10 cellular contexts compared by ENCODE assay signal in genomic region chr18:22467760-22468553, GRCh38. TPM values are rescaled to one million over a fixed set of nuclear protein-coding genes. Genes with fewer than 3 reads are reported as not detected.
A peak's percentile ranks its signal among the peaks of the same experiment; 100 is the strongest.
DNase-seq lines count a peak whose midpoint lies in the region; ATAC-seq and TF ChIP-seq lines count a peak whose summit lies in the region.
"Had no signal": no experiment of that assay in that cellular context is flagged by ENCODE, and none has a peak within 500 bp of the region (broad histone marks: within the 10 kb centered on the region; RNA-seq: fewer than 3 reads in every experiment).

No MANE protein-coding gene starts in this region.

- H3K9me2 ChIP-seq in PC-9 (ENCODE audit: insufficient read depth) = no peaks in the 10 kb centered on the region

- peak overlapping the region; percentile 100 for H3K27ac ChIP-seq in PC-9

- no peak overlapping the region for H3K4me3 ChIP-seq in PC-9
- no peak overlapping the region for H3K4me3 ChIP-seq in epithelial cell of proximal tubule (ENCODE audit: low read depth, low read length)

- peak overlapping the region; percentile 79 for H2AFZ ChIP-seq in PC-9

- no peaks in the 10 kb centered on the region for H3K79me2 ChIP-seq in PC-9 (ENCODE audit: low read depth)

- H3K4me3 Mint-ChIP-seq in natural killer cell treated with Interleukin-12 subunit alpha and Interleukin-12 subunit beta and Interleukin-15 and Interleukin-18, amount 100 ng/mL, for 72 hours = no peak overlapping the region
- H3K4me3 Mint-ChIP-seq in activated CD4-positive, alpha-beta memory T cell treated with anti-CD3 and anti-CD28 coated beads for 36 hours = no peak overlapping the region

- no peaks in the 10 kb centered on the region for H3K36me3 Mint-ChIP-seq in natural killer cell treated with Interleukin-12 subunit alpha and Interleukin-12 subunit beta and Interleukin-15 and Interleukin-18, amount 100 ng/mL, for 72 hours
- H3K36me3 Mint-ChIP-seq in activated CD4-positive, alpha-beta memory T cell treated with anti-CD3 and anti-CD28 coated beads for 36 hours = no peaks in the 10 kb centered on the region
- H3K36me3 Mint-ChIP-seq: activated naive CD4-positive, alpha-beta T cell treated with anti-CD3 and anti-CD28 coated beads, Interleukin-2, amount 50 U/mL, for 72 hours had no signal

- H3K9me3 ChIP-seq in PC-9 (ENCODE audit: insufficient read depth, low read depth) = peaks cover 14% of the 10 kb centered on the region; the same call in 1 of the 2 replicates

- H3F3A ChIP-seq in PC-9 (ENCODE audit: insufficient read depth, low read depth) = peaks cover 35% of the 10 kb centered on the region

- POLR2A ChIA-PET in PC-9 (lab: Charles Lee; ENCODE audit: unreplicated experiment) = no interaction called here
- POLR2A ChIA-PET in activated CD4-positive, alpha-beta memory T cell treated with anti-CD3 and anti-CD28 coated beads for 36 hours (lab: Charles Lee) = no interaction called here

- ATAC-seq in natural killer cell treated with Interleukin-12 subunit alpha and Interleukin-12 subunit beta and Interleukin-15 and Interleukin-18, amount 100 ng/mL, for 72 hours = no peak
- ATAC-seq: activated naive CD4-positive, alpha-beta T cell treated with anti-CD3 and anti-CD28 coated beads, Interleukin-2, amount 50 U/mL, for 72 hours had no signal

- BruUV-seq in PC-9 (replicated peaks; lab: Mats Ljungman, UMichigan) = TSS peak; percentile 75

- no peak for TF ChIP-seq CTCF in PC-9 (conservative IDR thresholded peaks at IDR 0.05)
- TF ChIP-seq CTCF in epithelial cell of proximal tubule (conservative IDR thresholded peaks at IDR 0.05; ENCODE audit: low read depth, low read length) = no peak

- intact Hi-C loops in PC-9 (cut with micrococcal nuclease; ENCODE audit: unreplicated experiment) (loop anchor here (5.0 to 10.0 kb wide), 3 partner anchors 76 to 246 kb away; no protein-coding TSS in a partner anchor), posterior vena cava (cut with DNase I) (loop anchor here (5.0 kb wide), 2 partner anchors 94 to 296 kb away; no protein-coding TSS in a partner anchor)
- intact Hi-C loops in activated CD4-positive, alpha-beta memory T cell treated with anti-CD3 and anti-CD28 coated beads for 36 hours (cut with micrococcal nuclease) = no loop called here

- peak overlapping the region; percentile 94 for H3K4me2 ChIP-seq in PC-9

- H3K27me3 Mint-ChIP-seq in natural killer cell treated with Interleukin-12 subunit alpha and Interleukin-12 subunit beta and Interleukin-15 and Interleukin-18, amount 100 ng/mL, for 72 hours = peaks cover 0 to 6% of the 10 kb centered on the region in 2 donors
- no peaks in the 10 kb centered on the region for H3K27me3 Mint-ChIP-seq in activated CD4-positive, alpha-beta memory T cell treated with anti-CD3 and anti-CD28 coated beads for 36 hours

- H3K27ac Mint-ChIP-seq in natural killer cell treated with Interleukin-12 subunit alpha and Interleukin-12 subunit beta and Interleukin-15 and Interleukin-18, amount 100 ng/mL, for 72 hours = no peak overlapping the region
- no peak overlapping the region for H3K27ac Mint-ChIP-seq in activated CD4-positive, alpha-beta memory T cell treated with anti-CD3 and anti-CD28 coated beads for 36 hours
- H3K27ac Mint-ChIP-seq: activated naive CD4-positive, alpha-beta T cell treated with anti-CD3 and anti-CD28 coated beads, Interleukin-2, amount 50 U/mL, for 72 hours had no signal

- peaks cover 39% of the 10 kb centered on the region for H3K4me1 ChIP-seq in PC-9 (replicated peaks; ENCODE audit: insufficient read depth)

- H4K20me1 ChIP-seq in PC-9 (ENCODE audit: insufficient read depth) = no peaks in the 10 kb centered on the region

- peaks cover 31 to 42% of the 10 kb centered on the region in 2 donors for H3K4me1 Mint-ChIP-seq in natural killer cell treated with Interleukin-12 subunit alpha and Interleukin-12 subunit beta and Interleukin-15 and Interleukin-18, amount 100 ng/mL, for 72 hours (ENCODE audit: low read depth in 2 of 2)
- no peaks in the 10 kb centered on the region for H3K4me1 Mint-ChIP-seq in activated CD4-positive, alpha-beta memory T cell treated with anti-CD3 and anti-CD28 coated beads for 36 hours (ENCODE audit: low read depth)

- DNase-seq in GM04503 (ENCODE audit: low read depth) (peak; percentile 80), PC-9 (peak; percentile 37 to 90), epithelial cell of proximal tubule (ENCODE audit: low read depth) (peak; percentile 19), posterior vena cava (ENCODE audit: low spot score) (peak; percentile 85), hypothalamus (lab: John Stamatoyannopoulos, UW) (no peak), inferior parietal cortex (ENCODE audit: extremely low spot score) (no peak)
- DNase-seq in natural killer cell treated with Interleukin-12 subunit alpha and Interleukin-12 subunit beta and Interleukin-15 and Interleukin-18, amount 100 ng/mL, for 72 hours (ENCODE audit: low spot score) = no peak
- no peak for DNase-seq in activated CD4-positive, alpha-beta memory T cell treated with anti-CD3 and anti-CD28 coated beads for 36 hours
- DNase-seq: NCI-H345 had no signal

- H3K27me3 ChIP-seq in PC-9 (ENCODE audit: insufficient read depth, low read depth) = no peaks in the 10 kb centered on the region

- peaks cover 3% of the 10 kb centered on the region for H3K9me3 Mint-ChIP-seq in natural killer cell treated with Interleukin-12 subunit alpha and Interleukin-12 subunit beta and Interleukin-15 and Interleukin-18, amount 100 ng/mL, for 72 hours
- H3K9me3 Mint-ChIP-seq in activated CD4-positive, alpha-beta memory T cell treated with anti-CD3 and anti-CD28 coated beads for 36 hours = no peaks in the 10 kb centered on the region

- CTCF ChIA-PET in PC-9 (lab: Charles Lee) = no interaction called here
- CTCF ChIA-PET in activated CD4-positive, alpha-beta memory T cell treated with anti-CD3 and anti-CD28 coated beads for 36 hours (lab: Charles Lee) = no interaction called here

- no peaks in the 10 kb centered on the region; the same call in 1 of the 2 replicates for H3K36me3 ChIP-seq in PC-9 (ENCODE audit: low read depth)

RNA-seq across cellular contexts. Expression of gene CTAGE1, which starts 50.2 kb away (rescaled TPM):
- total RNA-seq in PC-9 (2021) = not detected in 2 replicates
- total RNA-seq in epithelial cell of proximal tubule = not detected in 2 replicates
- not detected for total RNA-seq in posterior vena cava
- not detected for total RNA-seq in natural killer cell treated with Interleukin-12 subunit alpha and Interleukin-12 subunit beta and Interleukin-15 and Interleukin-18, amount 100 ng/mL, for 72 hours
- total RNA-seq in activated CD4-positive, alpha-beta memory T cell treated with anti-CD3 and anti-CD28 coated beads for 36 hours = not detected
- total RNA-seq: activated naive CD4-positive, alpha-beta T cell treated with anti-CD3 and anti-CD28 coated beads, Interleukin-2, amount 50 U/mL, for 72 hours had no signal

Comparison
In these comparisons a context has a peak if more than half of its experiments do, and no peak if none do; other contexts are left out.
1. DNase-seq: peak in GM04503 (single experiment), PC-9 (2 of 2), epithelial cell of proximal tubule (single experiment) and posterior vena cava (single experiment); none in hypothalamus (0 of 51), natural killer cell treated with Interleukin-12 subunit alpha and Interleukin-12 subunit beta and Interleukin-15 and Interleukin-18, amount 100 ng/mL, for 72 hours (single experiment), inferior parietal cortex (single experiment) and activated CD4-positive, alpha-beta memory T cell treated with anti-CD3 and anti-CD28 coated beads for 36 hours (single experiment).